2 cellular contexts compared by ENCODE assay signal in the genomic region with DNA sequence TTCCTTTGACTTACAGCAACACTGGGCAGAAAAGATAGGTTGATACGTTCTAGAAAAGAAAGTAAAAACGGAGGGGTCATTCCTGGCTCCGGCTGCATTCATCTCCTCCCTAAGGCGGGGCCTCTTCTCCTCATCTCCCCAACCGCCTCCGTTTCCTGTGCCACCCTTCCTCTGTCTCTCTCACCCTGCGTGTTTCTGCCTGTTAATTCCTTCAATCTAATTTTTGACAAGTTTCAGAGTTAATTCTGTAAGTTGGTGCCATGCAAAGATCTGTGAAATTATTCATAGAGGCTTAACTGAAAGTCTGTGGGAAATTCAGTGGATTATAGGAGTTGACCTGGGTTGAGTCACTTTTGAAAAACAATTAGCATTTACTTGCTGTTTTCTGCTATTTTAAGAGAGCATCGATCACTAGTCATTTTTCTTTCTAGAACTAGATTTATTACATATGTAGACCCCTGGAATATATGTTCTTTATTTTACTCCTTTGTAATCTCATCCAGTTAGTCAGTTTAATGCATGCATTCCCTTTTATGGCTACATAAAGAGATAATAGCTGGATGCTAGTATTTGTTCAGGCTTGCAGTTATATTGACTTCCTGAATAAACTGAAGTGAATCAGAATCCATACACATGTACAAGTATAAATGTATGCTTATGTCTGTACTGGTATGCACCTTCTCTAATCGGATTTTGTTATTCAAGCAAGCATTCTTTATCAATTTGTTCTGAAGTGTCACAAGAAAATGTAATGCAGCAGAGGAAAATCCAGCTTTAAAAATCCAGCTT.
TF ChIP-seq lines count a peak whose summit lies in the region.

No MANE protein-coding gene starts in this region.

TF ChIP-seq in A549, 52 proteins besides CTCF, POLR2A, EP300 and RAD21:
- TF ChIP-seq, protein P1, sequence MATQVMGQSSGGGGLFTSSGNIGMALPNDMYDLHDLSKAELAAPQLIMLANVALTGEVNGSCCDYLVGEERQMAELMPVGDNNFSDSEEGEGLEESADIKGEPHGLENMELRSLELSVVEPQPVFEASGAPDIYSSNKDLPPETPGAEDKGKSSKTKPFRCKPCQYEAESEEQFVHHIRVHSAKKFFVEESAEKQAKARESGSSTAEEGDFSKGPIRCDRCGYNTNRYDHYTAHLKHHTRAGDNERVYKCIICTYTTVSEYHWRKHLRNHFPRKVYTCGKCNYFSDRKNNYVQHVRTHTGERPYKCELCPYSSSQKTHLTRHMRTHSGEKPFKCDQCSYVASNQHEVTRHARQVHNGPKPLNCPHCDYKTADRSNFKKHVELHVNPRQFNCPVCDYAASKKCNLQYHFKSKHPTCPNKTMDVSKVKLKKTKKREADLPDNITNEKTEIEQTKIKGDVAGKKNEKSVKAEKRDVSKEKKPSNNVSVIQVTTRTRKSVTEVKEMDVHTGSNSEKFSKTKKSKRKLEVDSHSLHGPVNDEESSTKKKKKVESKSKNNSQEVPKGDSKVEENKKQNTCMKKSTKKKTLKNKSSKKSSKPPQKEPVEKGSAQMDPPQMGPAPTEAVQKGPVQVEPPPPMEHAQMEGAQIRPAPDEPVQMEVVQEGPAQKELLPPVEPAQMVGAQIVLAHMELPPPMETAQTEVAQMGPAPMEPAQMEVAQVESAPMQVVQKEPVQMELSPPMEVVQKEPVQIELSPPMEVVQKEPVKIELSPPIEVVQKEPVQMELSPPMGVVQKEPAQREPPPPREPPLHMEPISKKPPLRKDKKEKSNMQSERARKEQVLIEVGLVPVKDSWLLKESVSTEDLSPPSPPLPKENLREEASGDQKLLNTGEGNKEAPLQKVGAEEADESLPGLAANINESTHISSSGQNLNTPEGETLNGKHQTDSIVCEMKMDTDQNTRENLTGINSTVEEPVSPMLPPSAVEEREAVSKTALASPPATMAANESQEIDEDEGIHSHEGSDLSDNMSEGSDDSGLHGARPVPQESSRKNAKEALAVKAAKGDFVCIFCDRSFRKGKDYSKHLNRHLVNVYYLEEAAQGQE (IDR thresholded peaks at IDR 0.05): no peak
- no peak for TF ChIP-seq EHMT2 (IDR thresholded peaks at IDR 0.05; ENCODE audit: low read depth)
- TF ChIP-seq HOXA7 (CRISPR knock-in tag; IDR thresholded peaks at IDR 0.05): no peak
- no peak for TF ChIP-seq JUNB (IDR thresholded peaks at IDR 0.05)
- no peak for TF ChIP-seq RNF2 (IDR thresholded peaks at IDR 0.05; ENCODE audit: borderline replicate concordance, low read depth)
- TF ChIP-seq NPAS2 (CRISPR knock-in tag; IDR thresholded peaks at IDR 0.05; ENCODE audit: borderline replicate concordance): no peak
- TF ChIP-seq CEBPB (IDR thresholded peaks at IDR 0.05): no peak
- no peak for TF ChIP-seq ZNF302 (CRISPR knock-in tag; IDR thresholded peaks at IDR 0.05)

TF ChIP-seq in IMR-90, 13 proteins besides CTCF, POLR2A, EP300 and RAD21:
- TF ChIP-seq FOS (IDR thresholded peaks at IDR 0.05; ENCODE audit: low read depth, low read length): no peak
- TF ChIP-seq SMC3 (IDR thresholded peaks at IDR 0.05; ENCODE audit: low read depth, low read length): no peak
- TF ChIP-seq, protein P2, sequence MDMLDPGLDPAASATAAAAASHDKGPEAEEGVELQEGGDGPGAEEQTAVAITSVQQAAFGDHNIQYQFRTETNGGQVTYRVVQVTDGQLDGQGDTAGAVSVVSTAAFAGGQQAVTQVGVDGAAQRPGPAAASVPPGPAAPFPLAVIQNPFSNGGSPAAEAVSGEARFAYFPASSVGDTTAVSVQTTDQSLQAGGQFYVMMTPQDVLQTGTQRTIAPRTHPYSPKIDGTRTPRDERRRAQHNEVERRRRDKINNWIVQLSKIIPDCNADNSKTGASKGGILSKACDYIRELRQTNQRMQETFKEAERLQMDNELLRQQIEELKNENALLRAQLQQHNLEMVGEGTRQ (IDR thresholded peaks at IDR 0.05; ENCODE audit: low read depth, low read length): no peak
- no peak for TF ChIP-seq RCOR1 (IDR thresholded peaks at IDR 0.05; ENCODE audit: insufficient replicate concordance, low read length)
- TF ChIP-seq MAZ (IDR thresholded peaks at IDR 0.05; ENCODE audit: borderline replicate concordance, low read depth, low read length): no peak
- no peak for TF ChIP-seq MAFK (IDR thresholded peaks at IDR 0.05; ENCODE audit: low read depth, low read length)
- no peak for TF ChIP-seq CHD1 (IDR thresholded peaks at IDR 0.05; ENCODE audit: low read depth, low read length)
- TF ChIP-seq CEBPB (IDR thresholded peaks at IDR 0.05; ENCODE audit: low read depth, low read length): no peak
- TF ChIP-seq, protein P3, sequence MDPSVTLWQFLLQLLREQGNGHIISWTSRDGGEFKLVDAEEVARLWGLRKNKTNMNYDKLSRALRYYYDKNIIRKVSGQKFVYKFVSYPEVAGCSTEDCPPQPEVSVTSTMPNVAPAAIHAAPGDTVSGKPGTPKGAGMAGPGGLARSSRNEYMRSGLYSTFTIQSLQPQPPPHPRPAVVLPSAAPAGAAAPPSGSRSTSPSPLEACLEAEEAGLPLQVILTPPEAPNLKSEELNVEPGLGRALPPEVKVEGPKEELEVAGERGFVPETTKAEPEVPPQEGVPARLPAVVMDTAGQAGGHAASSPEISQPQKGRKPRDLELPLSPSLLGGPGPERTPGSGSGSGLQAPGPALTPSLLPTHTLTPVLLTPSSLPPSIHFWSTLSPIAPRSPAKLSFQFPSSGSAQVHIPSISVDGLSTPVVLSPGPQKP (IDR thresholded peaks at IDR 0.05; ENCODE audit: borderline replicate concordance, low read depth, low read length): no peak
- TF ChIP-seq BHLHE40 (IDR thresholded peaks at IDR 0.05; ENCODE audit: low read depth, low read length): no peak
- no peak for TF ChIP-seq NFE2L2 (IDR thresholded peaks at IDR 0.05; ENCODE audit: low read depth, low read length)
- no peak for TF ChIP-seq MXI1 (IDR thresholded peaks at IDR 0.05; ENCODE audit: borderline replicate concordance, low read depth, low read length)
- no peak for TF ChIP-seq RFX5 (IDR thresholded peaks at IDR 0.05; ENCODE audit: low read depth, low read length)
TF ChIP-seq in IMR-90: peak in this region for 0.
